ENCODE assay signal across 29 cellular contexts in the genomic region with DNA sequence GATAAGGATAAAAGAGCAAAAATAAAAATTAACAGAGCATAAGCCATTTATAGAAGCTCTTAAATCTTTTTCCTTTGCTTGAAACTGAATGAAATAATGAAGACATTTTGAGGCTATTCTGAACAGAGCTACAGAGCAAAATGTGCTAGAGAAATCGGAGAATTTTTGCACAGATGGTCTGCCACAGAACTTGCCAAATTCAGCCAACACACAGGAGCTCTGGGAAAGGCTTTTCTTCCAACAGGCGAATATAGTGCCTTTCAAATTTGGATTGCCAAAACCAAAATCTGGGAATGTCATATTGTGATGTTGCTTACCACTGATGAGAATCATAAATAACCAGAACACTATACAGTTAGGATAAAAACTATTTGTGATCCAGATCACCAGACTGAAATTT.
"Had no signal": no experiment of that assay in that cellular context is flagged by ENCODE, and none has a peak within 500 bp of the region (broad histone marks: within the 10 kb centered on the region; RNA-seq: fewer than 3 reads in every experiment).

No MANE protein-coding gene starts in this region.

- H3K4me1 Mint-ChIP-seq: activated B cell treated with CpG ODN at 0.5 μM for 24 hours; activated CD4-positive, alpha-beta T cell treated with anti-CD3 and anti-CD28 coated beads, Interleukin-2, amount 10 ng/mL, durations not matched to agents 24 days and 14 days; activated CD8-positive, alpha-beta memory T cell treated with anti-CD3 and anti-CD28 coated beads, Interleukin-2, amount 10 ng/mL, durations not matched to agents 7 days and 5 days; activated naive CD8-positive, alpha-beta T cell treated with anti-CD3 and anti-CD28 coated beads, Interleukin-2, amount 50 U/mL, for 24 hours; brain had no signal

- H3K36me3 Mint-ChIP-seq: activated CD8-positive, alpha-beta memory T cell treated with anti-CD3 and anti-CD28 coated beads, Interleukin-2, amount 10 ng/mL, durations not matched to agents 7 days and 5 days; activated naive CD4-positive, alpha-beta T cell treated with anti-CD3 and anti-CD28 coated beads, Interleukin-2, amount 50 U/mL, for 72 hours; brain; IgD-negative memory B cell had no signal

- H3K9me3 Mint-ChIP-seq: activated B cell treated with CpG ODN at 0.5 μM for 24 hours; activated T-helper 1 cell treated with anti-CD3 and anti-CD28 coated beads, Interleukin-12 subunit alpha, Interleukin-12 subunit beta, Interleukin-2, Interleukin-4 antibody, amounts not matched to agents 30 ng/mL and 10 ng/mL and 1 ng/mL, durations not matched to agents 14 hours and 24 hours and 36 hours had no signal

- H3K27me3 Mint-ChIP-seq: activated B cell treated with CpG ODN at 0.5 μM for 24 hours; activated CD4-positive, alpha-beta T cell treated with anti-CD3 and anti-CD28 coated beads, Interleukin-2, amount 10 ng/mL, durations not matched to agents 24 days and 14 days; activated CD8-positive, alpha-beta memory T cell treated with anti-CD3 and anti-CD28 coated beads, Interleukin-2, amount 10 ng/mL, durations not matched to agents 7 days and 5 days; activated naive CD8-positive, alpha-beta T cell treated with anti-CD3 and anti-CD28 coated beads, Interleukin-2, amount 50 U/mL, for 24 hours; activated T-cell treated with anti-CD3 and anti-CD28 coated beads, Interleukin-2, amount 50 U/mL, for 24 hours; brain; IgD-negative memory B cell had no signal

- ATAC-seq: activated CD8-positive, alpha-beta memory T cell treated with anti-CD3 and anti-CD28 coated beads, Interleukin-2, amount 10 ng/mL, durations not matched to agents 7 days and 5 days; activated naive CD4-positive, alpha-beta T cell treated with anti-CD3 and anti-CD28 coated beads, Interleukin-2, amount 50 U/mL, for 72 hours; activated naive CD8-positive, alpha-beta T cell treated with anti-CD3 and anti-CD28 coated beads, Interleukin-2, amount 50 U/mL, for 24 hours; Panc1 had no signal

- H3K27ac Mint-ChIP-seq: activated B cell treated with CpG ODN at 0.5 μM for 24 hours; activated CD4-positive, alpha-beta T cell treated with anti-CD3 and anti-CD28 coated beads, Interleukin-2, amount 10 ng/mL, durations not matched to agents 24 days and 14 days; activated CD8-positive, alpha-beta memory T cell treated with anti-CD3 and anti-CD28 coated beads, Interleukin-2, amount 10 ng/mL, durations not matched to agents 7 days and 5 days; activated naive CD4-positive, alpha-beta T cell treated with anti-CD3 and anti-CD28 coated beads, Interleukin-2, amount 50 U/mL, for 72 hours; activated naive CD8-positive, alpha-beta T cell treated with anti-CD3 and anti-CD28 coated beads, Interleukin-2, amount 50 U/mL, for 24 hours; activated T-cell treated with anti-CD3 and anti-CD28 coated beads, Interleukin-2, amount 50 U/mL, for 24 hours; activated T-helper 1 cell treated with anti-CD3 and anti-CD28 coated beads, Interleukin-12 subunit alpha, Interleukin-12 subunit beta, Interleukin-2, Interleukin-4 antibody, amounts not matched to agents 30 ng/mL and 10 ng/mL and 1 ng/mL, durations not matched to agents 14 hours and 24 hours and 36 hours; IgD-negative memory B cell had no signal

- H3K4me3 Mint-ChIP-seq: activated B cell treated with CpG ODN at 0.5 μM for 24 hours; activated CD4-positive, alpha-beta T cell treated with anti-CD3 and anti-CD28 coated beads, Interleukin-2, amount 10 ng/mL, durations not matched to agents 24 days and 14 days; activated CD8-positive, alpha-beta memory T cell treated with anti-CD3 and anti-CD28 coated beads, Interleukin-2, amount 10 ng/mL, durations not matched to agents 7 days and 5 days; activated naive CD8-positive, alpha-beta T cell treated with anti-CD3 and anti-CD28 coated beads, Interleukin-2, amount 50 U/mL, for 24 hours; activated T-cell treated with anti-CD3 and anti-CD28 coated beads, Interleukin-2, amount 50 U/mL, for 24 hours; activated T-helper 1 cell treated with anti-CD3 and anti-CD28 coated beads, Interleukin-12 subunit alpha, Interleukin-12 subunit beta, Interleukin-2, Interleukin-4 antibody, amounts not matched to agents 30 ng/mL and 10 ng/mL and 1 ng/mL, durations not matched to agents 14 hours and 24 hours and 36 hours; brain; IgD-negative memory B cell had no signal

- DNase-seq: activated B cell treated with CpG ODN at 0.5 μM for 24 hours; activated CD4-positive, alpha-beta T cell treated with anti-CD3 and anti-CD28 coated beads for 1 hour; activated CD4-positive, alpha-beta T cell treated with anti-CD3 and anti-CD28 coated beads, Interleukin-2, amount 10 ng/mL, durations not matched to agents 24 days and 14 days; activated CD4-positive, alpha-beta T cell treated with anti-CD3 and anti-CD28 coated beads, Interleukin-2, amount 50 U/mL, for 48 hours; activated CD8-positive, alpha-beta memory T cell treated with anti-CD3 and anti-CD28 coated beads, Interleukin-2, amount 10 ng/mL, durations not matched to agents 7 days and 5 days; activated effector memory CD4-positive, alpha-beta T cell treated with Interleukin-2 at 50 U/mL for 16 hours; activated naive CD4-positive, alpha-beta T cell; activated naive CD8-positive, alpha-beta T cell treated with anti-CD3 and anti-CD28 coated beads, Interleukin-2, amount 50 U/mL, for 24 hours; activated T-cell treated with anti-CD3 and anti-CD28 coated beads, Interleukin-2, amount 50 U/mL, for 24 hours; amniotic stem cell; KG1; NCI-H1048; NCI-H146; NCI-H187 treated with DMSO at 0.1 percent for 48 hours; NCI-H2081 treated with DMSO at 0.1 percent for 48 hours; NCI-H2227 treated with DMSO at 0.1 percent for 48 hours; NCI-H510A; NCI-H526 treated with DMSO at 0.1 percent for 48 hours; NCI-H82; NK-92 treated with Interleukin-12 subunit alpha and Interleukin-12 subunit beta, amount 100 ng/mL, for 24 hours; OCI-M1; SHP77; T-helper 2 cell; T1000 had no signal
